In genomic region chr9:130239363-130239695, GRCh38 we compare ENCODE assay signal across 18 cellular contexts. TPM values are rescaled to one million over a fixed set of nuclear protein-coding genes. Genes with fewer than 3 reads are reported as not detected.
A peak's percentile ranks its signal among the peaks of the same experiment; 100 is the strongest.
DNase-seq lines count a peak whose midpoint lies in the region; ATAC-seq and TF ChIP-seq lines count a peak whose summit lies in the region.
"Had no signal": no experiment of that assay in that cellular context is flagged by ENCODE, and none has a peak within 500 bp of the region (broad histone marks: within the 10 kb centered on the region; RNA-seq: fewer than 3 reads in every experiment).

No MANE protein-coding gene starts in this region.

- no peaks in the 10 kb centered on the region for H3K36me3 ChIP-seq in body of pancreas (replicated peaks in 1 of 2; ENCODE audit: insufficient read depth in 1 of 2, low read depth in 2 of 2)
- H3K36me3 ChIP-seq: brain microvascular endothelial cell had no signal

- H3K27ac ChIP-seq in body of pancreas = no peak overlapping the region
- H3K27ac ChIP-seq: brain microvascular endothelial cell had no signal

- POLR2A ChIA-PET in activated B cell treated with CpG ODN at 0.5 μM for 24 hours (lab: Charles Lee) = interaction anchor here (0.6 to 2.3 kb wide), 6 partner anchors 65 to 1099 kb away, joined by 3 to 23 read pairs (median 6); no protein-coding TSS in a partner anchor

- H3K4me3 Mint-ChIP-seq in activated B cell treated with CpG ODN at 0.5 μM for 24 hours = no peak overlapping the region
- H3K4me3 Mint-ChIP-seq: activated naive CD8-positive, alpha-beta T cell; mesothelial cell of epicardium; neural crest cell had no signal

- CTCF ChIA-PET in activated B cell treated with CpG ODN at 0.5 μM for 24 hours (lab: Charles Lee) = interaction anchor here (10.6 kb wide), 1 partner anchor 132 kb away, joined by 108 read pairs; no protein-coding TSS in a partner anchor

- H3K27ac Mint-ChIP-seq in activated naive CD4-positive, alpha-beta T cell treated with anti-CD3 and anti-CD28 coated beads, Interleukin-2, amount 50 U/mL, for 72 hours = peak overlapping the region in 1 of 2 donors; percentile 72
- H3K27ac Mint-ChIP-seq in activated B cell treated with CpG ODN at 0.5 μM for 24 hours = no peak overlapping the region
- H3K27ac Mint-ChIP-seq: activated naive CD8-positive, alpha-beta T cell; mesothelial cell of epicardium; progenitor cell of endocrine pancreas had no signal

- no peaks in the 10 kb centered on the region for H3K36me3 Mint-ChIP-seq in activated naive CD4-positive, alpha-beta T cell treated with anti-CD3 and anti-CD28 coated beads, Interleukin-2, amount 50 U/mL, for 72 hours
- H3K36me3 Mint-ChIP-seq in activated B cell treated with CpG ODN at 0.5 μM for 24 hours (ENCODE audit: low read depth) = no peaks in the 10 kb centered on the region
- H3K36me3 Mint-ChIP-seq: activated naive CD8-positive, alpha-beta T cell had no signal

- DNase-seq in activated naive CD4-positive, alpha-beta T cell treated with anti-CD3 and anti-CD28 coated beads, Interleukin-2, amount 50 U/mL, for 72 hours (ENCODE audit: low spot score in 2 of 2) = no peak
- DNase-seq in activated naive CD4-positive, alpha-beta T cell (lab: John Stamatoyannopoulos, UW) = no peak
- DNase-seq in activated B cell treated with CpG ODN at 0.5 μM for 24 hours (no peak), body of pancreas (no peak), NCI-H2029 treated with DMSO at 0.1 percent for 48 hours (lab: John Stamatoyannopoulos, UW) (no peak)
- DNase-seq in activated CD8-positive, alpha-beta memory T cell treated with anti-CD3 and anti-CD28 coated beads, Interleukin-2, amount 50 U/mL, for 4 hours = no peak
- DNase-seq: brain microvascular endothelial cell, C1 segment of cervical spinal cord, cortex of kidney, DMS 273 treated with DMSO at 0.1 percent for 48 hours, SW 1271 had no signal

- H3K4me1 ChIP-seq in body of pancreas = peaks cover 13% of the 10 kb centered on the region

- no peaks in the 10 kb centered on the region for H3K9me3 Mint-ChIP-seq in activated naive CD4-positive, alpha-beta T cell treated with anti-CD3 and anti-CD28 coated beads, Interleukin-2, amount 50 U/mL, for 72 hours
- H3K9me3 Mint-ChIP-seq in activated B cell treated with CpG ODN at 0.5 μM for 24 hours = no peaks in the 10 kb centered on the region
- H3K9me3 Mint-ChIP-seq: mesothelial cell of epicardium, neural crest cell had no signal

- 64 to 85% methylated on average over 3 of the region's 3 CpGs for WGBS in body of pancreas, 2 donors

- no peaks in the 10 kb centered on the region for H3K9me3 ChIP-seq in body of pancreas

- intact Hi-C loops in activated B cell treated with CpG ODN at 0.5 μM for 24 hours (cut with micrococcal nuclease) = loop anchor here (1.0 to 5.0 kb wide), 3 partner anchors 337 to 437 kb away; partner anchors contain the start of gene TOR1B
- intact Hi-C loops in body of pancreas (cut with DNase I) = loop anchor here (5.0 kb wide), 2 partner anchors 82 to 132 kb away; no protein-coding TSS in a partner anchor

- no peak for TF ChIP-seq CTCF in activated B cell treated with CpG ODN at 0.5 μM for 24 hours (IDR thresholded peaks at IDR 0.05)
- no peak for TF ChIP-seq CTCF in body of pancreas (IDR thresholded peaks at IDR 0.05)

- peak; percentile 37 to 39 for ATAC-seq in activated naive CD4-positive, alpha-beta T cell treated with anti-CD3 and anti-CD28 coated beads, Interleukin-2, amount 50 U/mL, for 72 hours
- peak; percentile 9 for ATAC-seq in HG02852 (IDR thresholded peaks at IDR 0.05; ENCODE audit: unreplicated experiment)
- ATAC-seq in activated B cell treated with CpG ODN at 0.5 μM for 24 hours (ENCODE audit: low read depth) = peak; percentile 6
- no peak for ATAC-seq in HG03135 (IDR thresholded peaks at IDR 0.05; ENCODE audit: unreplicated experiment)
- ATAC-seq in body of pancreas = no peak

- peaks cover 36% of the 10 kb centered on the region for H3K4me1 Mint-ChIP-seq in activated B cell treated with CpG ODN at 0.5 μM for 24 hours

- TF ChIP-seq POLR2A in body of pancreas (IDR thresholded peaks at IDR 0.05) = no peak

- H3K27me3 ChIP-seq in body of pancreas = no peaks in the 10 kb centered on the region
- H3K27me3 ChIP-seq: brain microvascular endothelial cell had no signal

- peaks cover 3% of the 10 kb centered on the region for H3K27me3 Mint-ChIP-seq in activated B cell treated with CpG ODN at 0.5 μM for 24 hours
- H3K27me3 Mint-ChIP-seq: activated naive CD8-positive, alpha-beta T cell; progenitor cell of endocrine pancreas had no signal

- no peak overlapping the region for H3K4me3 ChIP-seq in body of pancreas
- H3K4me3 ChIP-seq: skin epidermis had no signal

RNA-seq across cellular contexts. Expression of gene HMCN2, which starts 26.2 kb away (rescaled TPM):
- total RNA-seq in activated naive CD4-positive, alpha-beta T cell treated with anti-CD3 and anti-CD28 coated beads, Interleukin-2, amount 50 U/mL, for 72 hours = not detected
- not detected in 2 replicates for total RNA-seq in activated B cell treated with CpG ODN at 0.5 μM for 24 hours
- total RNA-seq in body of pancreas = 1 to 10 TPM in 1 of 2 donors, under 1 TPM in 1; 0.78 to 3.6 TPM
- total RNA-seq: neural crest cell had no signal

Comparison
In these comparisons a context has a peak if more than half of its experiments do, and no peak if none do; other contexts are left out.
1. ATAC-seq: peak in activated naive CD4-positive, alpha-beta T cell treated with anti-CD3 and anti-CD28 coated beads, Interleukin-2, amount 50 U/mL, for 72 hours (2 of 2), HG02852 (single experiment) and activated B cell treated with CpG ODN at 0.5 μM for 24 hours (single experiment); none in HG03135 (single experiment) and body of pancreas (single experiment).